In the genomic region with DNA sequence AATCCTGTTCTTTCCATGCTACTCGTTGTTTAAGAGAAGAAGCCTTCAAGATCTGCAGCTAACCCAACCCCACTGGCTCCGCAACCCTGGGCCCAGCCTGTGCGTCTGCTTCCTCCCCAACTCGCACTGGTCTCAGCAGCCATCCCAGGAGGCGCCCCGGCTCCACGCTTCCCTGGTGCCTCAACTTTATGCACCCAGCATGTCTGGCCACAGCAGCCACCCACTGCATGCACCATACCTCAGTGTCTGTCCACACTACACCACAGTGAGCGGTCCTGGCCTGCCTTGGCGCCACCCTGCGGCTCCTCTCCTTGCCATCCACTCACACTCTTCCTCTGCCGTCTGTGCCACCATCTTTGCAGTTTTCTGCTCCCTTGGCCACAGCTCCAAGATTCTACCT, we compare ENCODE assay signal across 23 cellular contexts.
"Had no signal": no experiment of that assay in that cellular context is flagged by ENCODE, and none has a peak within 500 bp of the region (broad histone marks: within the 10 kb centered on the region; RNA-seq: fewer than 3 reads in every experiment).

No MANE protein-coding gene starts in this region.

- FAIRE-seq: HTR-8/SVneo had no signal

- H3K9me2 ChIP-seq: SK-N-SH had no signal

- H3K4me3 ChIP-seq: MG63 had no signal

- H3K27me3 ChIP-seq: MG63 had no signal

- H3K4me2 ChIP-seq: SK-N-SH had no signal

- H3K9me3 ChIP-seq: MG63, SK-N-SH had no signal

- H3K9ac ChIP-seq: SK-N-SH had no signal

- H3K27ac ChIP-seq: HL-60, RWPE1 had no signal

- DNase-seq: Karpas-422, KG1, MG63, NCI-H1092, NCI-H1105 treated with DMSO at 0.1 percent for 48 hours, NCI-H1417 treated with DMSO at 0.1 percent for 48 hours, NCI-H146, NCI-H1694 treated with DMSO at 0.1 percent for 48 hours, NCI-H1930, NCI-H2081, NCI-H2107, NCI-H2227 treated with DMSO at 0.1 percent for 48 hours, NCI-H446, NCI-H510A, NCI-H524 treated with DMSO at 0.1 percent for 48 hours, NCI-H69, NCI-H774, SHP77, SK-N-SH, SW 1271 had no signal

- H3K36me3 ChIP-seq: MG63 had no signal
